12 cellular contexts compared by ENCODE assay signal in the genomic region with DNA sequence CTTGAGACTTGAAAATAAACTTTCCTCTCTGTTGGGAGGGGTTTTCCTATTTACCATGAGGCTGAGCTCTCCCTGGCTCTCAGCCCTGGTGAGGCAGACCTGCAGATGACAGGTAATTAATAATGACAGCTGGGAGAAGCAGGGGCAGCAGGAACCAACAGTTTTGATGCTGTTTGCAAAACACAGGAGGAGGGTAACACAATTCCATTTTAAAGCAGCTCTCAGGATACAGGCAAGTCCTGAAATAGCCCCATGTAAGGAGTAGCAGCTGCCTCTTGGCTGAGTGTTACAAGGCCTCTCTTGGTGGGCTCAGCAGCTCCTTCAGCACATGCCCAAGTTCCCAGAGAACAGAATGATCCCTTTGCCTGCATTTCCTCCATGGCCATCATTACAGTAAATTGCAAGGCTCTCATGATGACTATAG. TPM values are rescaled to one million over a fixed set of nuclear protein-coding genes. Genes with fewer than 3 reads are reported as not detected.
DNase-seq lines count a peak whose midpoint lies in the region; ATAC-seq and TF ChIP-seq lines count a peak whose summit lies in the region.
"Had no signal": no experiment of that assay in that cellular context is flagged by ENCODE, and none has a peak within 500 bp of the region (broad histone marks: within the 10 kb centered on the region; RNA-seq: fewer than 3 reads in every experiment).

No MANE protein-coding gene starts in this region.

- no peaks in the 10 kb centered on the region for H3K4me1 Mint-ChIP-seq in GM23338

- H3K9ac ChIP-seq in smooth muscle cell (ENCODE audit: low read depth) = no peak overlapping the region

- H4K20me1 ChIP-seq in smooth muscle cell (ENCODE audit: low read depth) = peaks cover 83% of the 10 kb centered on the region
- H4K20me1 ChIP-seq in GM23338 (replicated peaks; ENCODE audit: insufficient read depth) = no peaks in the 10 kb centered on the region

- H3K27ac Mint-ChIP-seq in GM23338 = no peak overlapping the region

- no peaks in the 10 kb centered on the region for H3K27me3 ChIP-seq in foreskin keratinocyte
- H3K27me3 ChIP-seq in smooth muscle cell (ENCODE audit: low read depth) = no peaks in the 10 kb centered on the region
- no peaks in the 10 kb centered on the region for H3K27me3 ChIP-seq in GM23338 (ENCODE audit: insufficient read depth)
- H3K27me3 ChIP-seq: adrenal gland had no signal

- TF ChIP-seq CTCF in foreskin keratinocyte (conservative IDR thresholded peaks at IDR 0.05) = no peak
- no peak for TF ChIP-seq CTCF in smooth muscle cell (IDR thresholded peaks at IDR 0.05; ENCODE audit: borderline replicate concordance, insufficient read depth, poor library complexity, severe bottlenecking)
- TF ChIP-seq CTCF in GM23338 (conservative IDR thresholded peaks at IDR 0.05; ENCODE audit: low read depth in 2 of 2) = no peak

- ATAC-seq in foreskin keratinocyte = no peak
- no peak for ATAC-seq in GM23338

- H3K4me1 ChIP-seq in foreskin keratinocyte (peaks cover 23% of the 10 kb centered on the region), smooth muscle cell (ENCODE audit: low read depth) (no peaks in the 10 kb centered on the region), GM23338 (ENCODE audit: insufficient read depth) (0 out of 2 replicates have a peak, but pooled peaks cover 3% of the 10 kb centered on the region)

- H3K36me3 ChIP-seq in smooth muscle cell (ENCODE audit: low read depth) = peaks cover 3% of the 10 kb centered on the region
- H3K36me3 ChIP-seq in GM23338 (ENCODE audit: insufficient read depth) = peaks cover 2% of the 10 kb centered on the region; the same call in 1 of the 2 replicates
- H3K36me3 ChIP-seq: adrenal gland had no signal

- DNase-seq in NCI-H1105 (lab: John Stamatoyannopoulos, UW) (peak; percentile 66), NCI-H748 (lab: John Stamatoyannopoulos, UW; ENCODE audit: unreplicated experiment) (peak; percentile 40), foreskin keratinocyte (no peak), smooth muscle cell (lab: John Stamatoyannopoulos, UW; ENCODE audit: unreplicated experiment) (no peak), GM23338 (ENCODE audit: low spot score) (no peak), foreskin melanocyte (no peak), UCSD-AML1 (lab: John Stamatoyannopoulos, UW; ENCODE audit: unreplicated experiment) (no peak), HUDEP-2 (lab: John Stamatoyannopoulos, UW; ENCODE audit: unreplicated experiment in 76 of 76) (no peak)
- DNase-seq: effector CD4-positive, alpha-beta T cell; NCI-H526 treated with DMSO at 0.1 percent for 48 hours; nucleus accumbens had no signal

- H3K79me2 ChIP-seq in smooth muscle cell (ENCODE audit: low read depth) (peaks cover 100% of the 10 kb centered on the region), GM23338 (replicated peaks; ENCODE audit: insufficient read depth) (no peaks in the 10 kb centered on the region)

- no peak overlapping the region for H3K4me2 ChIP-seq in smooth muscle cell
- H3K4me2 ChIP-seq in GM23338 = no peak overlapping the region

- no peaks in the 10 kb centered on the region for H3K9me2 ChIP-seq in GM23338 (ENCODE audit: insufficient read depth)

- H3K27ac ChIP-seq in foreskin keratinocyte (peak overlapping the region; percentile 93), smooth muscle cell (ENCODE audit: low read depth) (peak overlapping the region; percentile 36), GM23338 (ENCODE audit: low read depth) (no peak overlapping the region)

- peaks cover 10% of the 10 kb centered on the region; the same call in 2 of the 3 replicates for H3K9me3 Mint-ChIP-seq in GM23338

- no peaks in the 10 kb centered on the region for H3K9me3 ChIP-seq in smooth muscle cell (replicated peaks; ENCODE audit: low read depth)
- H3K9me3 ChIP-seq: adrenal gland had no signal

- peaks cover 21% of the 10 kb centered on the region for H3K36me3 Mint-ChIP-seq in GM23338 (ENCODE audit: low read depth)

- no peak overlapping the region for H3K4me3 Mint-ChIP-seq in GM23338

- H3F3A ChIP-seq in smooth muscle cell (ENCODE audit: low read depth) = peaks cover 4% of the 10 kb centered on the region
- no peaks in the 10 kb centered on the region for H3F3A ChIP-seq in GM23338 (replicated peaks; ENCODE audit: low read depth)

- H3K4me3 ChIP-seq in smooth muscle cell (no peak overlapping the region), GM23338 (no peak overlapping the region)
- H3K4me3 ChIP-seq: adrenal gland had no signal

- H3K27me3 Mint-ChIP-seq in GM23338 (ENCODE audit: insufficient read depth, low read depth, poor library complexity) = no peaks in the 10 kb centered on the region

- no peak overlapping the region for H2AFZ ChIP-seq in smooth muscle cell (ENCODE audit: low read depth)
- H2AFZ ChIP-seq in GM23338 = no peak overlapping the region

TF ChIP-seq in GM23338, 12 proteins besides CTCF, POLR2A, EP300 and RAD21:
- TF ChIP-seq JUNB (IDR thresholded peaks at IDR 0.05; ENCODE audit: unreplicated experiment) (no peak), EZH2 (IDR thresholded peaks at IDR 0.05; ENCODE audit: low read depth, unreplicated experiment) (no peak), STAT1 (IDR thresholded peaks at IDR 0.05; ENCODE audit: unreplicated experiment) (no peak), EZH2phosphoT487 (IDR thresholded peaks at IDR 0.05; ENCODE audit: unreplicated experiment) (no peak), ZNF114 (CRISPR knock-in tag; IDR thresholded peaks at IDR 0.05) (no peak), ETS1 (IDR thresholded peaks at IDR 0.05) (no peak), POLR2AphosphoS5 (IDR thresholded peaks at IDR 0.05; ENCODE audit: low read depth) (no peak), CREB1 (CRISPR knock-in tag; IDR thresholded peaks at IDR 0.05; ENCODE audit: low read depth) (no peak)
TF ChIP-seq in GM23338: peak in this region for 0.

RNA-seq across cellular contexts. Expression of gene PARVA, which starts 13.3 kb away (rescaled TPM):
- total RNA-seq in foreskin keratinocyte (22.2 TPM in 2 replicates), smooth muscle cell (73.9 and 78.6 TPM in 2 replicates)
- polyA plus RNA-seq in foreskin keratinocyte (17.1 and 20.3 TPM in 2 replicates), smooth muscle cell (85.4 and 99.4 TPM in 2 replicates), GM23338 (2016; fragmentation: Nextera tagmentation; extraction: Ambion mirVana) (5.1 and 5.8 TPM in 2 replicates)
- 6.9 and 7.6 TPM in 2 replicates for total RNA-seq in GM23338 (2014; rRNA removed; shearing (Covaris generic))

Comparison
In these comparisons a context has a peak if more than half of its experiments do, and no peak if none do; other contexts are left out.
1. DNase-seq: peak in NCI-H1105 (single experiment) and NCI-H748 (single experiment); none in foreskin keratinocyte (0 of 2), smooth muscle cell (single experiment), GM23338 (single experiment), foreskin melanocyte (single experiment), UCSD-AML1 (single experiment) and HUDEP-2 (0 of 76).